22 cellular contexts compared by ENCODE assay signal in genomic region chr13:84994582-84994981, GRCh38.
DNase-seq lines count a peak whose midpoint lies in the region; ATAC-seq and TF ChIP-seq lines count a peak whose summit lies in the region.
"Had no signal": no experiment of that assay in that cellular context is flagged by ENCODE, and none has a peak within 500 bp of the region (broad histone marks: within the 10 kb centered on the region; RNA-seq: fewer than 3 reads in every experiment).

No MANE protein-coding gene starts in this region.

- H3K36me3 ChIP-seq in adipocyte (ENCODE audit: control insufficient read depth, insufficient read depth, low read length, severe bottlenecking): no peaks in the 10 kb centered on the region
- H3K36me3 ChIP-seq in uterus: no peaks in the 10 kb centered on the region
- H3K36me3 ChIP-seq: suprapubic skin, vagina, WERI-Rb-1 had no signal

- H3K36me3 Mint-ChIP-seq in Calu3 (ENCODE audit: insufficient read depth, unreplicated experiment): no peaks in the 10 kb centered on the region
- no peaks in the 10 kb centered on the region for H3K36me3 Mint-ChIP-seq in CD14-positive monocyte

- H3K9me3 Mint-ChIP-seq in Calu3 (ENCODE audit: low read depth, unreplicated experiment): no peaks in the 10 kb centered on the region
- H3K9me3 Mint-ChIP-seq in CD14-positive monocyte: peaks cover 0 to 5% (median 1%) of the 10 kb centered on the region in 7 donors

- H3K9ac ChIP-seq in adipocyte (ENCODE audit: low read length): no peak overlapping the region
- H3K9ac ChIP-seq: parathyroid adenoma had no signal

- H3K4me1 ChIP-seq in adipocyte (ENCODE audit: control insufficient read depth, insufficient read depth, low read length) (no peaks in the 10 kb centered on the region), uterus (no peaks in the 10 kb centered on the region)
- H3K4me1 ChIP-seq: parathyroid adenoma, suprapubic skin, vagina had no signal

- ATAC-seq in left lobe of liver: peak; percentile 72
- no peak for ATAC-seq in GM21367 (IDR thresholded peaks at IDR 0.05; ENCODE audit: unreplicated experiment)
- ATAC-seq: esophagus mucosa; natural killer cell treated with Interleukin-12 subunit alpha and Interleukin-12 subunit beta and Interleukin-15 and Interleukin-18, amount 100 ng/mL, for 72 hours; sciatic nerve had no signal

- intact Hi-C loops in Calu3 (cut with micrococcal nuclease; ENCODE audit: unreplicated experiment) (no loop called here), CD14-positive monocyte (cut with micrococcal nuclease) (no loop called here), uterus (cut with DNase I; ENCODE audit: low total_unique reads) (no loop called here)

- H3K27ac ChIP-seq in uterus: no peak overlapping the region
- H3K27ac ChIP-seq: parathyroid adenoma, suprapubic skin, vagina, WERI-Rb-1 had no signal

- no peak overlapping the region for H3K4me3 Mint-ChIP-seq in Calu3 (ENCODE audit: low read depth, unreplicated experiment)
- H3K4me3 Mint-ChIP-seq in CD14-positive monocyte: no peak overlapping the region
- H3K4me3 Mint-ChIP-seq: CD4-positive, alpha-beta T cell; natural killer cell treated with Interleukin-12 subunit alpha and Interleukin-12 subunit beta and Interleukin-15 and Interleukin-18, amount 100 ng/mL, for 72 hours had no signal

- H3K27me3 Mint-ChIP-seq in Calu3 (ENCODE audit: unreplicated experiment): no peaks in the 10 kb centered on the region
- no peaks in the 10 kb centered on the region for H3K27me3 Mint-ChIP-seq in CD14-positive monocyte (ENCODE audit: low read depth in 3 of 3)
- H3K27me3 Mint-ChIP-seq: CD4-positive, alpha-beta T cell; natural killer cell treated with Interleukin-12 subunit alpha and Interleukin-12 subunit beta and Interleukin-15 and Interleukin-18, amount 100 ng/mL, for 72 hours had no signal

- H3K27me3 ChIP-seq in adipocyte (replicated peaks; ENCODE audit: control insufficient read depth, insufficient read depth, low read length): no peaks in the 10 kb centered on the region
- H3K27me3 ChIP-seq in uterus: peaks cover 0 to 6% of the 10 kb centered on the region in 2 donors
- H3K27me3 ChIP-seq: suprapubic skin, vagina had no signal

- H3K4me1 Mint-ChIP-seq in Calu3 (ENCODE audit: low read depth, unreplicated experiment): no peaks in the 10 kb centered on the region
- H3K4me1 Mint-ChIP-seq in CD14-positive monocyte: no peaks in the 10 kb centered on the region

- CTCF ChIA-PET in Calu3 (lab: Charles Lee): no interaction called here

- TF ChIP-seq CTCF in Calu3 (IDR thresholded peaks at IDR 0.05; ENCODE audit: unreplicated experiment): no peak
- no peak for TF ChIP-seq CTCF in CD14-positive monocyte (IDR thresholded peaks at IDR 0.05)
- TF ChIP-seq CTCF in uterus (IDR thresholded peaks at IDR 0.05): no peak

- peak overlapping the region; percentile 37 for H3K27ac Mint-ChIP-seq in Calu3 (ENCODE audit: unreplicated experiment)
- H3K27ac Mint-ChIP-seq in CD14-positive monocyte: no peak overlapping the region
- H3K27ac Mint-ChIP-seq: CD4-positive, alpha-beta T cell; natural killer cell treated with Interleukin-12 subunit alpha and Interleukin-12 subunit beta and Interleukin-15 and Interleukin-18, amount 100 ng/mL, for 72 hours had no signal

- H3K9me3 ChIP-seq in adipocyte (ENCODE audit: control insufficient read depth, low read length) (no peaks in the 10 kb centered on the region), uterus (no peaks in the 10 kb centered on the region)
- H3K9me3 ChIP-seq: suprapubic skin, vagina had no signal

- TF ChIP-seq POLR2A in uterus (IDR thresholded peaks at IDR 0.05): no peak

- no peak for DNase-seq in Calu3
- peak; percentile 2 for DNase-seq in M059J (ENCODE audit: low read depth)
- peak; percentile 8 for DNase-seq in adipocyte (ENCODE audit: low read depth)
- DNase-seq in left lobe of liver (ENCODE audit: low spot score): no peak
- DNase-seq in CD14-positive monocyte (ENCODE audit: low spot score): no peak
- DNase-seq in uterus: no peak
- DNase-seq in activated CD8-positive, alpha-beta memory T cell treated with anti-CD3 and anti-CD28 coated beads, Interleukin-2, amount 50 U/mL, for 4 hours: no peak
- DNase-seq: activated CD4-positive, alpha-beta T cell treated with anti-CD3 and anti-CD28 coated beads, Interleukin-2, amount 50 U/mL, for 48 hours; activated gamma-delta T cell; CD4-positive, alpha-beta T cell; H7; NCI-H510A treated with DMSO at 0.1 percent for 48 hours; SHP77; T-helper 2 cell; WERI-Rb-1 had no signal

- no TSS peak for BruUV-seq in Calu3 (replicated peaks; lab: Mats Ljungman, UMichigan)

- H3K4me3 ChIP-seq in adipocyte (ENCODE audit: low read length) (no peak overlapping the region), uterus (no peak overlapping the region)
- H3K4me3 ChIP-seq: suprapubic skin, vagina had no signal

Comparison
In these comparisons a context has a peak if more than half of its experiments do, and no peak if none do; other contexts are left out.
1. DNase-seq: peak in M059J (single experiment) and adipocyte (single experiment); none in Calu3 (single experiment), left lobe of liver (single experiment), CD14-positive monocyte (single experiment), uterus (0 of 2) and activated CD8-positive, alpha-beta memory T cell treated with anti-CD3 and anti-CD28 coated beads, Interleukin-2, amount 50 U/mL, for 4 hours (single experiment).